ENCODE assay signal across 8 cellular contexts in genomic region chr18:74495581-74496507, GRCh38. TPM values are rescaled to one million over a fixed set of nuclear protein-coding genes. Genes with fewer than 3 reads are reported as not detected.
DNase-seq lines count a peak whose midpoint lies in the region; ATAC-seq and TF ChIP-seq lines count a peak whose summit lies in the region.

Gene CNDP2, plus strand, starts transcription at chr18:74496363. Its CDS starts 3,611 bp downstream, at chr18:74499974.

- peak; percentile 62 for TF ChIP-seq POLR2A in erythroblast (IDR thresholded peaks at IDR 0.05; ENCODE audit: low read length)

- H3K36me3 ChIP-seq in Panc1 (ENCODE audit: control insufficient read depth, insufficient read depth, low read length), result peaks cover 7% of the 10 kb centered on the region; the same call in 1 of the 2 replicates
- no peaks in the 10 kb centered on the region for H3K36me3 ChIP-seq in mucosa of stomach (ENCODE audit: control insufficient read depth, insufficient read depth, low read length)

- POLR2A ChIA-PET in Panc1 (lab: Charles Lee), result interaction anchor here (0.6 to 1.0 kb wide), 4 partner anchors 12 to 349 kb away, joined by 3 to 10 read pairs (median 4); no protein-coding TSS in a partner anchor

- H3K9ac ChIP-seq in mucosa of stomach (ENCODE audit: low read length), result peak within 1 kb of the TSS; percentile 85

- no peaks in the 10 kb centered on the region for H3K27me3 ChIP-seq in Panc1 (ENCODE audit: control insufficient read depth, insufficient read depth, low read length)
- H3K27me3 ChIP-seq in mucosa of stomach (ENCODE audit: control insufficient read depth, insufficient read depth, low read length), result no peaks in the 10 kb centered on the region

- peaks cover 6% of the 10 kb centered on the region for H3K36me3 Mint-ChIP-seq in activated T-cell treated with anti-CD3 and anti-CD28 coated beads, Interleukin-2, amount 50 U/mL, for 4 hours (ENCODE audit: insufficient read depth)

- no peaks in the 10 kb centered on the region for H3K27me3 Mint-ChIP-seq in activated T-cell treated with anti-CD3 and anti-CD28 coated beads, Interleukin-2, amount 50 U/mL, for 4 hours (ENCODE audit: low read depth)

- CTCF ChIA-PET in Panc1 (lab: Charles Lee), result interaction anchor here (0.5 to 1.7 kb wide), 8 partner anchors 56 to 299 kb away, joined by 3 to 14 read pairs (median 4); no protein-coding TSS in a partner anchor

- peak; percentile 100 for DNase-seq in DMS53 (lab: John Stamatoyannopoulos, UW)
- peak; percentile 96 for DNase-seq in KG1 (lab: John Stamatoyannopoulos, UW)
- DNase-seq in Panc1 (ENCODE audit: low read depth, low spot score), result peak; percentile 99
- DNase-seq in activated T-cell treated with anti-CD3 and anti-CD28 coated beads, Interleukin-2, amount 50 U/mL, for 4 hours, result peak; percentile 99
- peak; percentile 97 for DNase-seq in erythroblast (lab: John Stamatoyannopoulos, UW)
- peak; percentile 97 to 98 for DNase-seq in stimulated activated CD8-positive, alpha-beta memory T cell treated with anti-CD3 and anti-CD28 coated beads, Interleukin-7, amount 100 ng/mL, for 1 hour (ENCODE audit: low read depth in 2 of 2)

- H3K9me3 ChIP-seq in Panc1 (ENCODE audit: control insufficient read depth, insufficient read depth, low read depth, low read length), result no peaks in the 10 kb centered on the region
- no peaks in the 10 kb centered on the region for H3K9me3 ChIP-seq in mucosa of stomach (ENCODE audit: control insufficient read depth, low read length)

- H3K4me3 ChIP-seq in Panc1 (ENCODE audit: low read depth in 2 of 2, low read length in 2 of 2), result peak within 1 kb of the TSS; percentile 71 to 73
- H3K4me3 ChIP-seq in mucosa of stomach (ENCODE audit: low read length), result peak within 1 kb of the TSS; percentile 57

- H3K4me1 Mint-ChIP-seq in activated T-cell treated with anti-CD3 and anti-CD28 coated beads, Interleukin-2, amount 50 U/mL, for 4 hours (ENCODE audit: low read depth), result peaks cover 50% of the 10 kb centered on the region

- TSS peak; percentile 99 for BruUV-seq in Panc1 (replicated peaks; lab: Mats Ljungman, UMichigan)

- intact Hi-C loops in Panc1 (cut with micrococcal nuclease; ENCODE audit: unreplicated experiment), result loop anchor here (5.0 kb wide), 1 partner anchor 56 kb away; no protein-coding TSS in a partner anchor

- peak within 1 kb of the TSS; percentile 90 for H3K27ac ChIP-seq in Panc1 (ENCODE audit: low read length)

- in situ Hi-C loops in Panc1 (cut with HindIII; ENCODE audit: low pct_unique_long_range_greater_than_20kb, low sequenced_read_pairs), result no loop called here

- TF ChIP-seq CTCF in Panc1 (IDR thresholded peaks at IDR 0.05), result no peak

- ATAC-seq in GM21723 (IDR thresholded peaks at IDR 0.05; ENCODE audit: unreplicated experiment) (peak; percentile 74), Panc1 (peak; percentile 91)
- ATAC-seq in activated T-cell treated with anti-CD3 and anti-CD28 coated beads, Interleukin-2, amount 50 U/mL, for 4 hours, result peak; percentile 78 to 79

- H3K9me3 Mint-ChIP-seq in activated T-cell treated with anti-CD3 and anti-CD28 coated beads, Interleukin-2, amount 50 U/mL, for 4 hours, result no peaks in the 10 kb centered on the region

- peaks cover 36% of the 10 kb centered on the region for H3K4me1 ChIP-seq in Panc1 (ENCODE audit: control insufficient read depth, insufficient read depth, low read length)
- H3K4me1 ChIP-seq in mucosa of stomach (ENCODE audit: control insufficient read depth, insufficient read depth, low read length), result peaks cover 25% of the 10 kb centered on the region

- peak within 1 kb of the TSS; percentile 85 for H3K4me3 Mint-ChIP-seq in activated T-cell treated with anti-CD3 and anti-CD28 coated beads, Interleukin-2, amount 50 U/mL, for 4 hours

RNA-seq across cellular contexts. Expression of gene CNDP2, which starts in this region (rescaled TPM):
- total RNA-seq in Panc1 (2021; ENCODE audit: unreplicated experiment), result 310 TPM
- 250 TPM for polyA plus RNA-seq in Panc1 (2012; ENCODE audit: insufficient read length)
- 100 to 1,000 TPM; 157 to 165 (median 164) TPM for total RNA-seq in activated T-cell treated with anti-CD3 and anti-CD28 coated beads, Interleukin-2, amount 50 U/mL, for 4 hours

Comparison
In these comparisons a context has a peak if more than half of its experiments do, and no peak if none do; other contexts are left out.
1. Peak in every context shown above with its lines: DNase-seq, ATAC-seq, H3K4me3 ChIP-seq and H3K27ac ChIP-seq.